8 cellular contexts compared by ENCODE assay signal in the genomic region with DNA sequence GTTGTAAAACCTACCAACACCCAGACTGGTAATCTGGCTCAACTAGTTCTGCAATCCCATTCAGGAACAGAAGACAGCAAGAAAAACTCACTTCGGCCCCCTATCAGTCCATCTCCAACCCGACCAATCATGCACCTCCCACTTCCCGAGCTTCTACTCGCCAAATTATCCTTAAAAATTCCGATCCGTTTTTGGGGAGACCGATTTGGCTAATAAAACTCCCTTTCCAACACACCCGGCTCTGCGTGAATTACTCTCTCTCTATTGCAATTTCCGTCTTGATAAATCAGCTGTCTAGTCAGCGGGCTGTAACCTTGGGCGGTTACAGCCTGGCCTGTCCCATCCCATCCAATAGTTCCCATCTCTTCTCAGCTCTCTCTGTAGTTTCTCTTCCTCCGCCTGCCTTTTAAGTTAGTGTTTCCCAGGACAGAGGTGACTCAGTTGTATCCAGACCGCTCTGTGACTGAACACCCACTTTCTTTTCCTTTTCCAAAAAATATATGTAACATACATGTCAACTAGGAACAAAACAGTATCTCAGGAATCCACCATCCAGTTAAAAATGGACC. TPM values are rescaled to one million over a fixed set of nuclear protein-coding genes. Genes with fewer than 3 reads are reported as not detected.
DNase-seq lines count a peak whose midpoint lies in the region; ATAC-seq and TF ChIP-seq lines count a peak whose summit lies in the region.

No MANE protein-coding gene starts in this region.

- H3K27me3 ChIP-seq in DOHH2 (ENCODE audit: control insufficient read depth, low read length) = no peaks in the 10 kb centered on the region

- peak overlapping the region; percentile 91 for H3K4me3 Mint-ChIP-seq in activated CD4-positive, alpha-beta T cell treated with anti-CD3 and anti-CD28 coated beads, Interleukin-2, amount 10 ng/mL, durations not matched to agents 7 days and 5 days
- peak overlapping the region; percentile 94 for H3K4me3 Mint-ChIP-seq in natural killer cell treated with Interleukin-12 subunit alpha and Interleukin-12 subunit beta and Interleukin-15 and Interleukin-18, amount 100 ng/mL, for 72 hours

- peak overlapping the region; percentile 78 for H3K4me2 ChIP-seq in DOHH2 (ENCODE audit: low read length)

- H3K9me2 ChIP-seq in DOHH2 (replicated peaks; ENCODE audit: control insufficient read depth, low read length) = no peaks in the 10 kb centered on the region

- peaks cover 3% of the 10 kb centered on the region for H3K27me3 Mint-ChIP-seq in activated CD4-positive, alpha-beta T cell treated with anti-CD3 and anti-CD28 coated beads, Interleukin-2, amount 10 ng/mL, durations not matched to agents 7 days and 5 days
- peaks cover 8% of the 10 kb centered on the region in 2 donors for H3K27me3 Mint-ChIP-seq in natural killer cell treated with Interleukin-12 subunit alpha and Interleukin-12 subunit beta and Interleukin-15 and Interleukin-18, amount 100 ng/mL, for 72 hours

- no peaks in the 10 kb centered on the region for H3K9me3 ChIP-seq in DOHH2 (ENCODE audit: control insufficient read depth, insufficient read depth, low read length)

- CTCF ChIA-PET in activated CD4-positive, alpha-beta T cell treated with anti-CD3 and anti-CD28 coated beads, Interleukin-2, amount 10 ng/mL, durations not matched to agents 7 days and 5 days (lab: Charles Lee) = interaction anchor here (0.6 to 5.3 kb wide), 9 partner anchors 8 to 261 kb away, joined by 3 to 23 read pairs (median 5); no protein-coding TSS in a partner anchor

- H3K4me3 ChIP-seq in DOHH2 (ENCODE audit: low read length) = peak overlapping the region; percentile 91

- H3K9me3 Mint-ChIP-seq in activated CD4-positive, alpha-beta T cell treated with anti-CD3 and anti-CD28 coated beads, Interleukin-2, amount 10 ng/mL, durations not matched to agents 7 days and 5 days = no peaks in the 10 kb centered on the region
- no peaks in the 10 kb centered on the region for H3K9me3 Mint-ChIP-seq in natural killer cell treated with Interleukin-12 subunit alpha and Interleukin-12 subunit beta and Interleukin-15 and Interleukin-18, amount 100 ng/mL, for 72 hours

- peaks cover 35% of the 10 kb centered on the region for H3K4me1 ChIP-seq in DOHH2 (ENCODE audit: control insufficient read depth, low read length)

- H3K4me1 Mint-ChIP-seq in activated CD4-positive, alpha-beta T cell treated with anti-CD3 and anti-CD28 coated beads, Interleukin-2, amount 10 ng/mL, durations not matched to agents 7 days and 5 days = peaks cover 54% of the 10 kb centered on the region
- H3K4me1 Mint-ChIP-seq in natural killer cell treated with Interleukin-12 subunit alpha and Interleukin-12 subunit beta and Interleukin-15 and Interleukin-18, amount 100 ng/mL, for 72 hours (ENCODE audit: low read depth in 2 of 2) = peaks cover 37 to 49% of the 10 kb centered on the region in 2 donors

- POLR2A ChIA-PET in activated CD4-positive, alpha-beta T cell treated with anti-CD3 and anti-CD28 coated beads, Interleukin-2, amount 10 ng/mL, durations not matched to agents 7 days and 5 days (lab: Charles Lee) = interaction anchor here (0.6 to 1.5 kb wide), 4 partner anchors 37 to 90 kb away, joined by 3 to 4 read pairs (median 3); no protein-coding TSS in a partner anchor

- in situ Hi-C loops in KBM-7 (cut with MboI; ENCODE audit: low pct_unique_long_range_greater_than_20kb, low sequenced_read_pairs) = no loop called here

- H3K36me3 ChIP-seq in DOHH2 (ENCODE audit: control insufficient read depth, low read length) = peaks cover 43% of the 10 kb centered on the region

- H3K36me3 Mint-ChIP-seq in activated CD4-positive, alpha-beta T cell treated with anti-CD3 and anti-CD28 coated beads, Interleukin-2, amount 10 ng/mL, durations not matched to agents 7 days and 5 days (ENCODE audit: low read depth) = peaks cover 21% of the 10 kb centered on the region
- peaks cover 12% of the 10 kb centered on the region for H3K36me3 Mint-ChIP-seq in natural killer cell treated with Interleukin-12 subunit alpha and Interleukin-12 subunit beta and Interleukin-15 and Interleukin-18, amount 100 ng/mL, for 72 hours

- H3F3A ChIP-seq in DOHH2 (ENCODE audit: control insufficient read depth, insufficient read depth) = peaks cover 7% of the 10 kb centered on the region; the same call in 1 of the 2 replicates

- H4K20me1 ChIP-seq in DOHH2 (ENCODE audit: control insufficient read depth, insufficient read depth, low read depth, low read length) = no peaks in the 10 kb centered on the region

- DNase-seq in KBM-7 = peak; percentile 61
- DNase-seq in activated CD4-positive, alpha-beta T cell treated with anti-CD3 and anti-CD28 coated beads, Interleukin-2, amount 10 ng/mL, durations not matched to agents 7 days and 5 days = peak; percentile 32
- DNase-seq in fibroblast of gingiva (ENCODE audit: low read depth) = peak; percentile 45
- no peak for DNase-seq in natural killer cell treated with Interleukin-12 subunit alpha and Interleukin-12 subunit beta and Interleukin-15 and Interleukin-18, amount 100 ng/mL, for 72 hours (ENCODE audit: low spot score)
- no peak for DNase-seq in DMS114 treated with DMSO at 0.1 percent for 48 hours (lab: John Stamatoyannopoulos, UW; ENCODE audit: unreplicated experiment)

- TF ChIP-seq CTCF in DOHH2 (IDR thresholded peaks at IDR 0.05; ENCODE audit: low read depth, low read length, poor library complexity, severe bottlenecking) = no peak

- H3K27ac Mint-ChIP-seq in activated CD4-positive, alpha-beta T cell treated with anti-CD3 and anti-CD28 coated beads, Interleukin-2, amount 10 ng/mL, durations not matched to agents 7 days and 5 days = peak overlapping the region; percentile 98
- H3K27ac Mint-ChIP-seq in natural killer cell treated with Interleukin-12 subunit alpha and Interleukin-12 subunit beta and Interleukin-15 and Interleukin-18, amount 100 ng/mL, for 72 hours = peak overlapping the region; percentile 97 to 98

- peaks cover 62% of the 10 kb centered on the region for H3K79me2 ChIP-seq in DOHH2 (ENCODE audit: control insufficient read depth, low read length)

- H3K27ac ChIP-seq in DOHH2 (ENCODE audit: low read depth, low read length) = peak overlapping the region; percentile 63

- ATAC-seq in GM19467 (IDR thresholded peaks at IDR 0.05; ENCODE audit: unreplicated experiment) = peak; percentile 5
- ATAC-seq in natural killer cell treated with Interleukin-12 subunit alpha and Interleukin-12 subunit beta and Interleukin-15 and Interleukin-18, amount 100 ng/mL, for 72 hours = peak; percentile 50 to 58
- no peak for ATAC-seq in GM21423 (IDR thresholded peaks at IDR 0.05; ENCODE audit: unreplicated experiment)

RNA-seq across cellular contexts. Expression of a gene that starts 0.8 kb away (rescaled TPM):
- 10 to 100 TPM; 74.7 to 77.4 TPM for total RNA-seq in activated CD4-positive, alpha-beta T cell treated with anti-CD3 and anti-CD28 coated beads, Interleukin-2, amount 10 ng/mL, durations not matched to agents 7 days and 5 days
- total RNA-seq in natural killer cell treated with Interleukin-12 subunit alpha and Interleukin-12 subunit beta and Interleukin-15 and Interleukin-18, amount 100 ng/mL, for 72 hours = 100 to 1,000 TPM in 1 of 2 donors, 10 to 100 TPM in 1; 50.6 to 143 TPM

Comparison
In these comparisons a context has a peak if more than half of its experiments do, and no peak if none do; other contexts are left out.
1. DNase-seq: peak in KBM-7 (single experiment), activated CD4-positive, alpha-beta T cell treated with anti-CD3 and anti-CD28 coated beads, Interleukin-2, amount 10 ng/mL, durations not matched to agents 7 days and 5 days (single experiment) and fibroblast of gingiva (single experiment); none in natural killer cell treated with Interleukin-12 subunit alpha and Interleukin-12 subunit beta and Interleukin-15 and Interleukin-18, amount 100 ng/mL, for 72 hours (single experiment) and DMS114 treated with DMSO at 0.1 percent for 48 hours (single experiment).